ENCODE assay signal across 9 cellular contexts in genomic region chr22:44668886-44669724, GRCh38. TPM values are rescaled to one million over a fixed set of nuclear protein-coding genes. Genes with fewer than 3 reads are reported as not detected.
DNase-seq lines count a peak whose midpoint lies in the region; ATAC-seq and TF ChIP-seq lines count a peak whose summit lies in the region.
"Had no signal": no experiment of that assay in that cellular context is flagged by ENCODE, and none has a peak within 500 bp of the region (broad histone marks: within the 10 kb centered on the region; RNA-seq: fewer than 3 reads in every experiment).

No MANE protein-coding gene starts in this region.

- H3K4me3 ChIP-seq in HEK293 (ENCODE audit: low read depth, low read length), result peak overlapping the region; percentile 46
- H3K4me3 ChIP-seq in iPS-20b (ENCODE audit: low read length), result peak overlapping the region; percentile 58; the same call in 1 of the 2 replicates
- peak overlapping the region; percentile 32 to 56 (median 41) for H3K4me3 ChIP-seq in skeletal muscle tissue (ENCODE audit: low read length in 3 of 3)

- H3K9me3 ChIP-seq in HEK293 (ENCODE audit: control insufficient read depth, insufficient read depth, low read depth, low read length) (no peaks in the 10 kb centered on the region), iPS-20b (ENCODE audit: insufficient read depth, low read depth, low read length) (no peaks in the 10 kb centered on the region), skeletal muscle tissue (ENCODE audit: control insufficient read depth in 3 of 3, low read length in 3 of 3) (no peaks in the 10 kb centered on the region)

- H3K27me3 ChIP-seq in iPS-20b (ENCODE audit: insufficient read depth, low read length), result peaks cover 37% of the 10 kb centered on the region
- peaks cover 10 to 23% (median 12%) of the 10 kb centered on the region in 3 donors for H3K27me3 ChIP-seq in skeletal muscle tissue (ENCODE audit: control insufficient read depth in 3 of 3, insufficient read depth in 3 of 3, low read length in 3 of 3)

- TF ChIP-seq CTCF in HEK293 (tag by site-specific recombination; IDR thresholded peaks at IDR 0.05), result no peak
- no peak for TF ChIP-seq CTCF in HFFc6 (IDR thresholded peaks at IDR 0.05)

- POLR2A ChIA-PET in HEK293 (lab: Yijun Ruan, JAX), result interaction anchor here (1.8 kb wide), 1 partner anchor 16 kb away, joined by 6 read pairs; no protein-coding TSS in a partner anchor

- H3K27me3 Mint-ChIP-seq in activated naive CD8-positive, alpha-beta T cell treated with anti-CD3 and anti-CD28 coated beads, Interleukin-2, amount 50 U/mL, for 24 hours, result no peaks in the 10 kb centered on the region
- H3K27me3 Mint-ChIP-seq in HFFc6 (ENCODE audit: insufficient read depth), result peaks cover 30% of the 10 kb centered on the region

- no peak for DNase-seq in activated naive CD8-positive, alpha-beta T cell treated with anti-CD3 and anti-CD28 coated beads, Interleukin-2, amount 50 U/mL, for 24 hours
- DNase-seq in NCI-H1694 treated with DMSO at 0.1 percent for 48 hours (lab: John Stamatoyannopoulos, UW), result no peak
- no peak for DNase-seq in stimulated activated naive CD4-positive, alpha-beta T cell treated with Interleukin-2 at 50 U/mL for 16 hours (lab: John Stamatoyannopoulos, UW)
- no peak for DNase-seq in HFFc6
- DNase-seq: NCI-H1436 treated with DMSO at 0.1 percent for 48 hours had no signal

- H3K4me1 Mint-ChIP-seq in activated naive CD8-positive, alpha-beta T cell treated with anti-CD3 and anti-CD28 coated beads, Interleukin-2, amount 50 U/mL, for 24 hours, result peaks cover 56% of the 10 kb centered on the region
- H3K4me1 Mint-ChIP-seq in HFFc6 (ENCODE audit: low read depth), result no peaks in the 10 kb centered on the region

- no peak overlapping the region for H3K27ac ChIP-seq in HEK293 (ENCODE audit: extremely low read depth, low read depth, low read length)
- no peak overlapping the region for H3K27ac ChIP-seq in iPS-20b (ENCODE audit: low read length)
- no peak overlapping the region for H3K27ac ChIP-seq in skeletal muscle tissue (ENCODE audit: low read depth, low read length)

- H3K9me3 Mint-ChIP-seq in activated naive CD8-positive, alpha-beta T cell treated with anti-CD3 and anti-CD28 coated beads, Interleukin-2, amount 50 U/mL, for 24 hours, result no peaks in the 10 kb centered on the region
- H3K9me3 Mint-ChIP-seq in HFFc6, result no peaks in the 10 kb centered on the region

- H3K36me3 Mint-ChIP-seq in activated naive CD8-positive, alpha-beta T cell treated with anti-CD3 and anti-CD28 coated beads, Interleukin-2, amount 50 U/mL, for 24 hours (ENCODE audit: low read depth), result no peaks in the 10 kb centered on the region
- H3K36me3 Mint-ChIP-seq in HFFc6 (ENCODE audit: low read depth), result no peaks in the 10 kb centered on the region

- CTCF ChIA-PET in HEK293 (lab: Yijun Ruan, JAX), result interaction anchor here (0.5 to 2.5 kb wide), 12 partner anchors 13 to 1903 kb away, joined by 3 to 20 read pairs (median 4); no protein-coding TSS in a partner anchor

- no peaks in the 10 kb centered on the region for H3K4me1 ChIP-seq in HEK293 (ENCODE audit: control insufficient read depth, insufficient read depth, low read length)
- no peaks in the 10 kb centered on the region for H3K4me1 ChIP-seq in iPS-20b (ENCODE audit: insufficient read depth, low read length)
- H3K4me1 ChIP-seq in skeletal muscle tissue (ENCODE audit: control insufficient read depth in 3 of 3, insufficient read depth in 3 of 3, low read length in 3 of 3), result peaks cover 5 to 12% (median 10%) of the 10 kb centered on the region in 3 donors

- H3K9ac ChIP-seq in iPS-20b (ENCODE audit: low read depth, low read length), result no peak overlapping the region
- peak overlapping the region in 1 of 3 donors; percentile 40 for H3K9ac ChIP-seq in skeletal muscle tissue (ENCODE audit: low read depth in 1 of 3, low read length in 3 of 3)

- no peak for ATAC-seq in activated naive CD8-positive, alpha-beta T cell treated with anti-CD3 and anti-CD28 coated beads, Interleukin-2, amount 50 U/mL, for 24 hours
- ATAC-seq in GM18907 (IDR thresholded peaks at IDR 0.05; ENCODE audit: unreplicated experiment), result no peak

- no peak overlapping the region for H3K27ac Mint-ChIP-seq in activated naive CD8-positive, alpha-beta T cell treated with anti-CD3 and anti-CD28 coated beads, Interleukin-2, amount 50 U/mL, for 24 hours
- no peak overlapping the region for H3K27ac Mint-ChIP-seq in HFFc6

- H3K36me3 ChIP-seq in HEK293 (ENCODE audit: control insufficient read depth in 2 of 2, insufficient read depth in 1 of 2, low read length in 2 of 2), result no peaks in the 10 kb centered on the region
- H3K36me3 ChIP-seq in iPS-20b (ENCODE audit: insufficient read depth, low read depth, low read length), result no peaks in the 10 kb centered on the region
- no peaks in the 10 kb centered on the region for H3K36me3 ChIP-seq in skeletal muscle tissue (ENCODE audit: control insufficient read depth in 3 of 3, insufficient read depth in 3 of 3, low read length in 3 of 3)

- peak overlapping the region; percentile 57 for H3K4me3 Mint-ChIP-seq in activated naive CD8-positive, alpha-beta T cell treated with anti-CD3 and anti-CD28 coated beads, Interleukin-2, amount 50 U/mL, for 24 hours
- H3K4me3 Mint-ChIP-seq in HFFc6, result no peak overlapping the region

TF ChIP-seq in HEK293, 187 proteins besides CTCF, POLR2A, EP300 and RAD21 (continues in another document):
- TF ChIP-seq ZNF433 (tag by site-specific recombination; IDR thresholded peaks at IDR 0.05; ENCODE audit: low read depth) (no peak), ZNF645 (tag by site-specific recombination; IDR thresholded peaks at IDR 0.05) (no peak), ZNF600 (tag by site-specific recombination; IDR thresholded peaks at IDR 0.05) (no peak), ZNF530 (tag by site-specific recombination; IDR thresholded peaks at IDR 0.05; ENCODE audit: low read depth) (no peak), ZSCAN18 (tag by site-specific recombination; IDR thresholded peaks at IDR 0.05) (no peak), ZBTB44 (tag by site-specific recombination; IDR thresholded peaks at IDR 0.05) (no peak), SP3 (tag by site-specific recombination; IDR thresholded peaks at IDR 0.05) (peak; percentile 44), IKZF3 (tag by site-specific recombination; IDR thresholded peaks at IDR 0.05) (no peak), ZNF19 (tag by site-specific recombination; IDR thresholded peaks at IDR 0.05; ENCODE audit: low read depth) (no peak), ZBTB48 (tag by site-specific recombination; IDR thresholded peaks at IDR 0.05) (no peak), KLF8 (tag by site-specific recombination; IDR thresholded peaks at IDR 0.05) (no peak), ZNF140 (tag by site-specific recombination; IDR thresholded peaks at IDR 0.05) (no peak), ZNF26 (tag by site-specific recombination; IDR thresholded peaks at IDR 0.05) (no peak)

RNA-seq across cellular contexts. Expression of gene PRR5, which starts 32.9 kb away (rescaled TPM):
- 17.2 TPM for total RNA-seq in skeletal muscle tissue
- 10 to 100 TPM in 1 of 6 experiments, 1 to 10 TPM in 5; 4.6 to 12.7 (median 5.2) TPM for total RNA-seq in HFFc6 (2021; fragmentation: NEBNext Ultra II Directional; extraction: Animal tissue kit (Norgen Biotek cat#: 25700))
